1 cellular context compared by ENCODE assay signal in the genomic region with DNA sequence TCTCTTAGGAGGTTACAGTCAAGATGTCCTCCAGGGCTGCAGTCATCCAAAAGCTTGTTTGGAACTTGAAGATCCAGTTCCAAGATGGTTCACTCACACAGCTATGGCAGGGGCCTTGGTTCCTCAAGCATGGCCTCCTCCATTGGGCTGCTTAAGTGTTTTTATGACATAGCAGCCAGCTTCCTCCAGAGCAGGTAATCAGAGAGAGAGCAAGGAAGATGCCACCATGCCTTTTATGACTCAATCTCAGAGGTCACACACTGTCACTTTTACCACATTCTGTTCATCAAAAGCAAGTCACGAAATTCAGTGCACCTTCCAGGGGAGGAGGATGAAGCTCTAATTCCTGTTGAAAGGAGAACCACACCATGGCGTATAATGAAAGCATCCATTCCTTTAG.
TF ChIP-seq lines count a peak whose summit lies in the region.

No MANE protein-coding gene starts in this region.

TF ChIP-seq in K562, 482 proteins besides CTCF, POLR2A, EP300 and RAD21:
- TF ChIP-seq ZNF165 (CRISPR knock-in tag; IDR thresholded peaks at IDR 0.05; ENCODE audit: borderline replicate concordance) (no peak), MEF2A (IDR thresholded peaks at IDR 0.05; ENCODE audit: control insufficient read depth, low read depth, low read length) (no peak), MED1 (CRISPR knock-in tag; IDR thresholded peaks at IDR 0.05; ENCODE audit: borderline replicate concordance) (no peak), KLF16 (IDR thresholded peaks at IDR 0.05) (no peak), ZNF436 (CRISPR knock-in tag; IDR thresholded peaks at IDR 0.05) (no peak), ZNF311 (CRISPR knock-in tag; IDR thresholded peaks at IDR 0.05) (no peak), ZNF133 (CRISPR knock-in tag; IDR thresholded peaks at IDR 0.05) (no peak)
